11 cellular contexts compared by ENCODE assay signal in genomic region chr17:64694207-64694606, GRCh38. TPM values are rescaled to one million over a fixed set of nuclear protein-coding genes. Genes with fewer than 3 reads are reported as not detected.
DNase-seq lines count a peak whose midpoint lies in the region; ATAC-seq and TF ChIP-seq lines count a peak whose summit lies in the region.
"Had no signal": no experiment of that assay in that cellular context is flagged by ENCODE, and none has a peak within 500 bp of the region (broad histone marks: within the 10 kb centered on the region; RNA-seq: fewer than 3 reads in every experiment).

No MANE protein-coding gene starts in this region.

- POLR2A ChIA-PET in naive thymus-derived CD8-positive, alpha-beta T cell (lab: Charles Lee): interaction anchor here (1.8 kb wide), 1 partner anchor 16 kb away, joined by 4 read pairs; no protein-coding TSS in a partner anchor

- no peaks in the 10 kb centered on the region for H3K36me3 Mint-ChIP-seq in naive thymus-derived CD8-positive, alpha-beta T cell
- H3K36me3 Mint-ChIP-seq: activated naive CD4-positive, alpha-beta T cell treated with anti-CD3 and anti-CD28 coated beads, Interleukin-2, amount 50 U/mL, for 72 hours had no signal

- peaks cover 0 to 5% of the 10 kb centered on the region in 2 donors for H3K4me1 ChIP-seq in right atrium auricular region

- no peak for TF ChIP-seq CTCF in right atrium auricular region (IDR thresholded peaks at IDR 0.05)

- no peak for ATAC-seq in naive thymus-derived CD8-positive, alpha-beta T cell
- no peak for ATAC-seq in GM19035 (IDR thresholded peaks at IDR 0.05; ENCODE audit: unreplicated experiment)

- H3K9me3 ChIP-seq in right atrium auricular region: no peaks in the 10 kb centered on the region

- TF ChIP-seq RAD21 in Ishikawa (IDR thresholded peaks at IDR 0.05; ENCODE audit: low read depth): peak; percentile 15; the same call in 1 of the 2 replicates

- H3K27me3 Mint-ChIP-seq in naive thymus-derived CD8-positive, alpha-beta T cell: peaks cover 0 to 2% (median 0%) of the 10 kb centered on the region in 5 donors

- peak overlapping the region in 1 of 10 donors; percentile 65 for H3K4me3 Mint-ChIP-seq in naive thymus-derived CD8-positive, alpha-beta T cell

- H3K27ac Mint-ChIP-seq in naive thymus-derived CD8-positive, alpha-beta T cell: no peak overlapping the region
- H3K27ac Mint-ChIP-seq: activated naive CD4-positive, alpha-beta T cell treated with anti-CD3 and anti-CD28 coated beads, Interleukin-2, amount 50 U/mL, for 72 hours had no signal

- H3K4me1 Mint-ChIP-seq in naive thymus-derived CD8-positive, alpha-beta T cell: peaks cover 0 to 2% (median 0%) of the 10 kb centered on the region in 4 donors

- peak; percentile 73; the same call in 1 of the 2 replicates for TF ChIP-seq EP300 in Ishikawa (IDR thresholded peaks at IDR 0.05; ENCODE audit: borderline replicate concordance)

- H3K4me3 ChIP-seq in right atrium auricular region: no peak overlapping the region
- H3K4me3 ChIP-seq: skin epidermis had no signal

- peak overlapping the region in 1 of 2 donors; percentile 23 for H3K27ac ChIP-seq in right atrium auricular region

- H3K27me3 ChIP-seq in right atrium auricular region: no peaks in the 10 kb centered on the region

- H3K9me3 Mint-ChIP-seq in naive thymus-derived CD8-positive, alpha-beta T cell: no peaks in the 10 kb centered on the region
- H3K9me3 Mint-ChIP-seq: activated naive CD4-positive, alpha-beta T cell treated with anti-CD3 and anti-CD28 coated beads, Interleukin-2, amount 50 U/mL, for 72 hours had no signal

- H3K36me3 ChIP-seq in right atrium auricular region: no peaks in the 10 kb centered on the region

- peak; percentile 13 for DNase-seq in amniotic epithelial cell (ENCODE audit: low read depth)
- peak; percentile 91 for DNase-seq in right atrium auricular region (ENCODE audit: low spot score)
- DNase-seq in stromal cell of bone marrow (ENCODE audit: low read depth): peak; percentile 72
- DNase-seq in naive thymus-derived CD8-positive, alpha-beta T cell: no peak
- DNase-seq in NK-92 (lab: John Stamatoyannopoulos, UW; ENCODE audit: unreplicated experiment): no peak
- DNase-seq in HPDE6-E6E7 (ENCODE audit: extremely low spot score): no peak
- DNase-seq: T-helper 1 cell had no signal

TF ChIP-seq in Ishikawa, 13 proteins besides CTCF, POLR2A, EP300 and RAD21:
- TF ChIP-seq REST (IDR thresholded peaks at IDR 0.05; ENCODE audit: low read depth): no peak
- TF ChIP-seq CREB1 (IDR thresholded peaks at IDR 0.05; ENCODE audit: low read depth): no peak
- peak; percentile 35; the same call in 1 of the 2 replicates for TF ChIP-seq TEAD4 (IDR thresholded peaks at IDR 0.05)
- peak; percentile 24; the same call in 1 of the 2 replicates for TF ChIP-seq CEBPB (IDR thresholded peaks at IDR 0.05)
- TF ChIP-seq ZBTB7A (IDR thresholded peaks at IDR 0.05; ENCODE audit: low read depth): no peak
- TF ChIP-seq USF1 (IDR thresholded peaks at IDR 0.05): no peak
- TF ChIP-seq YY1 (IDR thresholded peaks at IDR 0.05; ENCODE audit: low read depth): peak; percentile 50; the same call in 1 of the 2 replicates
- peak; percentile 66 for TF ChIP-seq TCF12 (IDR thresholded peaks at IDR 0.05; ENCODE audit: low read depth)
- TF ChIP-seq TAF1 (IDR thresholded peaks at IDR 0.05; ENCODE audit: low read depth): 0 out of 2 replicates have a peak, but pooled peaks have one; percentile 24
- TF ChIP-seq MAX (IDR thresholded peaks at IDR 0.05): peak; percentile 28; the same call in 1 of the 2 replicates
- peak; percentile 93 for TF ChIP-seq NFIC (IDR thresholded peaks at IDR 0.05)
- no peak for TF ChIP-seq EGR1 (IDR thresholded peaks at IDR 0.05)
- 0 out of 2 replicates have a peak, but pooled peaks have one; percentile 28 for TF ChIP-seq FOXM1 (IDR thresholded peaks at IDR 0.05; ENCODE audit: borderline replicate concordance, low read depth)
TF ChIP-seq in Ishikawa: peak in this region for 8.

RNA-seq across cellular contexts. Expression of gene SMURF2, which starts 32.1 kb away (rescaled TPM):
- 10 to 100 TPM; 12.6 to 15.3 TPM for total RNA-seq in right atrium auricular region
- total RNA-seq in naive thymus-derived CD8-positive, alpha-beta T cell: 10 to 100 TPM; 38.9 to 40.1 TPM
- polyA plus RNA-seq in naive thymus-derived CD8-positive, alpha-beta T cell: 10 to 100 TPM in 1 of 3 donors, 1 to 10 TPM in 2; 6.1 to 11.0 (median 8.0) TPM

Comparison
In these comparisons a context has a peak if more than half of its experiments do, and no peak if none do; other contexts are left out.
1. DNase-seq: peak in amniotic epithelial cell (single experiment), right atrium auricular region (single experiment) and stromal cell of bone marrow (single experiment); none in naive thymus-derived CD8-positive, alpha-beta T cell (0 of 10), NK-92 (single experiment) and HPDE6-E6E7 (single experiment).